ENCODE assay signal across 9 cellular contexts in genomic region chr3:148998715-148999413, GRCh38. TPM values are rescaled to one million over a fixed set of nuclear protein-coding genes. Genes with fewer than 3 reads are reported as not detected.
DNase-seq lines count a peak whose midpoint lies in the region; ATAC-seq and TF ChIP-seq lines count a peak whose summit lies in the region.
"Had no signal": no experiment of that assay in that cellular context is flagged by ENCODE, and none has a peak within 500 bp of the region (broad histone marks: within the 10 kb centered on the region; RNA-seq: fewer than 3 reads in every experiment).

No MANE protein-coding gene starts in this region.

- peak overlapping the region; percentile 80 for H3K27ac Mint-ChIP-seq in activated CD4-positive, alpha-beta memory T cell treated with anti-CD3 and anti-CD28 coated beads, Interleukin-2, amount 10 ng/mL, durations not matched to agents 7 days and 5 days
- peak overlapping the region; percentile 68 for H3K27ac Mint-ChIP-seq in natural killer cell

- no peak for TF ChIP-seq CTCF in natural killer cell (IDR thresholded peaks at IDR 0.05)

- POLR2A ChIA-PET in activated CD4-positive, alpha-beta memory T cell treated with anti-CD3 and anti-CD28 coated beads, Interleukin-2, amount 10 ng/mL, durations not matched to agents 7 days and 5 days (lab: Charles Lee), result interaction anchor here (0.6 to 6.2 kb wide), 4 partner anchors 7 to 44 kb away, joined by 3 to 49 read pairs (median 12); partner anchors contain the start of gene GYG1

- H3K27me3 Mint-ChIP-seq in activated CD4-positive, alpha-beta memory T cell treated with anti-CD3 and anti-CD28 coated beads, Interleukin-2, amount 10 ng/mL, durations not matched to agents 7 days and 5 days, result no peaks in the 10 kb centered on the region
- H3K27me3 Mint-ChIP-seq in natural killer cell (ENCODE audit: low read depth in 2 of 2), result no peaks in the 10 kb centered on the region

- peak; percentile 17 for DNase-seq in NCI-H187 treated with DMSO at 0.1 percent for 48 hours (lab: John Stamatoyannopoulos, UW)
- no peak for DNase-seq in NCI-H187 (lab: John Stamatoyannopoulos, UW)
- no peak for DNase-seq in activated CD4-positive, alpha-beta memory T cell treated with anti-CD3 and anti-CD28 coated beads, Interleukin-2, amount 10 ng/mL, durations not matched to agents 7 days and 5 days
- no peak for DNase-seq in natural killer cell
- DNase-seq in islet precursor cell, result no peak
- DNase-seq in OCI-M1 (lab: John Stamatoyannopoulos, UW), result no peak

- H3K4me3 Mint-ChIP-seq in activated CD4-positive, alpha-beta memory T cell treated with anti-CD3 and anti-CD28 coated beads, Interleukin-2, amount 10 ng/mL, durations not matched to agents 7 days and 5 days, result peak overlapping the region; percentile 31
- H3K4me3 Mint-ChIP-seq in natural killer cell, result peak overlapping the region; percentile 35

- H3K4me1 Mint-ChIP-seq in activated CD4-positive, alpha-beta memory T cell treated with anti-CD3 and anti-CD28 coated beads, Interleukin-2, amount 10 ng/mL, durations not matched to agents 7 days and 5 days, result peaks cover 41% of the 10 kb centered on the region
- peaks cover 50 to 54% of the 10 kb centered on the region in 2 donors for H3K4me1 Mint-ChIP-seq in natural killer cell

- CTCF ChIA-PET in activated CD4-positive, alpha-beta memory T cell treated with anti-CD3 and anti-CD28 coated beads, Interleukin-2, amount 10 ng/mL, durations not matched to agents 7 days and 5 days (lab: Charles Lee), result interaction anchor here (0.9 kb wide), 1 partner anchor 43 kb away, joined by 3 read pairs; no protein-coding TSS in a partner anchor

- intact Hi-C loops in natural killer cell (cut with micrococcal nuclease), result no loop called here

- H3K9me3 Mint-ChIP-seq in activated CD4-positive, alpha-beta memory T cell treated with anti-CD3 and anti-CD28 coated beads, Interleukin-2, amount 10 ng/mL, durations not matched to agents 7 days and 5 days, result no peaks in the 10 kb centered on the region
- H3K9me3 Mint-ChIP-seq in natural killer cell, result no peaks in the 10 kb centered on the region

- peaks cover 68% of the 10 kb centered on the region for H3K36me3 Mint-ChIP-seq in activated CD4-positive, alpha-beta memory T cell treated with anti-CD3 and anti-CD28 coated beads, Interleukin-2, amount 10 ng/mL, durations not matched to agents 7 days and 5 days (ENCODE audit: low read depth)
- H3K36me3 Mint-ChIP-seq in natural killer cell, result peaks cover 24% of the 10 kb centered on the region

- peak; percentile 43 for ATAC-seq in HG02938 (IDR thresholded peaks at IDR 0.05; ENCODE audit: unreplicated experiment)
- peak; percentile 28 to 63 (median 61) for ATAC-seq in natural killer cell
- no peak for ATAC-seq in GM18511 (IDR thresholded peaks at IDR 0.05; ENCODE audit: unreplicated experiment)
- ATAC-seq: left lobe of liver had no signal

RNA-seq across cellular contexts. Expression of gene GYG1, which starts 7.5 kb away (rescaled TPM):
- 10 to 100 TPM; 44.5 to 46.5 TPM for total RNA-seq in activated CD4-positive, alpha-beta memory T cell treated with anti-CD3 and anti-CD28 coated beads, Interleukin-2, amount 10 ng/mL, durations not matched to agents 7 days and 5 days
- 10 to 100 TPM; 46.6 to 56.5 (median 49.6) TPM for total RNA-seq in natural killer cell
